ENCODE assay signal across 19 cellular contexts in the genomic region with DNA sequence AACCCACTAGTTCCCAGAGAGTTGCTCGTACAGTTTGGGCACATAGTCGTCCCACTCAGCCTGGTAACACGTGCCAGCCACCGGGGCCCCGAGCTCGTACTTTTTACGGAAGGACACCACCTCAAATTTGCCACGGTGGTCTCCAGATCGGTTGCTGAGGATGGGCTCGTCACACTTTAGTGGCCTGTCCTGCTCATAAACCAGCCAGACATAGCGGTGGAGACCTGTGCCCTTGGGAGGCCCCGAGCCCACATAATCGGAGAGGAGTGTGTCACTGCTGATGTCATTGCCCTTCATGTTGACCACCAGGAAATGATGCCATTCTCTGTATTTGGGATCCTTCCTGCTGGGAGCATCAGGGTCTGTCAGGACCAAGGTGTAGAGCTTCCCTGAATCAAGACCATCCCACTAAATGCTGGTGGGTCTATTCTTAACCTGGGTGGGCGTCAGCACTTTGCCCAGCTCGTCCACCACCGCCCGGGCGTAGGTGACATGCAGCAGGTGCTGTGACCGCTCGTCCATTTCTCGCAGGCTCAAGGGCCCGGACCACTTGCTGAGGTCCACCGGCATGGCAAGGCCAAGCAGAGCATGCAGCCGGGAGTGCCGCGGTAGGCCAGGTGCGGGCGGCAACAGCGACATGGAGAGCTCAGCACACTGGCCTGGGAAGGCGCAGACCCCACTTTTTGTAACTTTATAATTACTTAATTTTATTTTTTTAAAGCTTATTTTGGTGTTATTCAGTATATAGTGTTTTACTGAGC. TPM values are rescaled to one million over a fixed set of nuclear protein-coding genes. Genes with fewer than 3 reads are reported as not detected.
DNase-seq lines count a peak whose midpoint lies in the region; ATAC-seq and TF ChIP-seq lines count a peak whose summit lies in the region.
"Had no signal": no experiment of that assay in that cellular context is flagged by ENCODE, and none has a peak within 500 bp of the region (broad histone marks: within the 10 kb centered on the region; RNA-seq: fewer than 3 reads in every experiment).

No MANE protein-coding gene starts in this region.

- intact Hi-C loops in dendritic cell treated with granulocyte-macrophage colony-stimulating factor and Interleukin-4, amounts not matched to agents 40 ng/mL and 50 ng/mL, for 4 days (cut with micrococcal nuclease): loop anchor here (2.0 kb wide), 1 partner anchor 27 kb away; no protein-coding TSS in a partner anchor
- intact Hi-C loops in left lung (cut with DNase I): no loop called here

- peaks cover 2% of the 10 kb centered on the region for H3K36me3 Mint-ChIP-seq in T-helper 17 cell (ENCODE audit: low read depth)
- H3K36me3 Mint-ChIP-seq in dendritic cell treated with granulocyte-macrophage colony-stimulating factor and Interleukin-4, amounts not matched to agents 40 ng/mL and 50 ng/mL, for 4 days (ENCODE audit: low read depth): peaks cover 54% of the 10 kb centered on the region

- ATAC-seq in T-helper 17 cell (no peak), left lung (no peak)
- ATAC-seq: GM12878 had no signal

- H3K4me3 ChIP-seq in H7 (ENCODE audit: insufficient read depth, low read depth, low read length): no peak overlapping the region
- no peak overlapping the region for H3K4me3 ChIP-seq in left lung
- H3K4me3 ChIP-seq: BLaER1, GM12878, HAP-1 had no signal

- no peaks in the 10 kb centered on the region for H3K9me3 ChIP-seq in T-helper 17 cell (ENCODE audit: control insufficient read depth, low read length, poor library complexity, severe bottlenecking)
- no peaks in the 10 kb centered on the region for H3K9me3 ChIP-seq in left lung
- H3K9me3 ChIP-seq: BLaER1, HAP-1 had no signal

- H3K4me1 Mint-ChIP-seq in T-helper 17 cell: no peaks in the 10 kb centered on the region
- no peaks in the 10 kb centered on the region for H3K4me1 Mint-ChIP-seq in dendritic cell treated with granulocyte-macrophage colony-stimulating factor and Interleukin-4, amounts not matched to agents 40 ng/mL and 50 ng/mL, for 4 days (ENCODE audit: low read depth)
- H3K4me1 Mint-ChIP-seq: B cell, CD14-positive monocyte had no signal

- peak overlapping the region; percentile 19 for H3K27ac Mint-ChIP-seq in T-helper 17 cell
- peak overlapping the region; percentile 22 for H3K27ac Mint-ChIP-seq in dendritic cell treated with granulocyte-macrophage colony-stimulating factor and Interleukin-4, amounts not matched to agents 40 ng/mL and 50 ng/mL, for 4 days
- H3K27ac Mint-ChIP-seq: CD4-positive, alpha-beta T cell had no signal

- peaks cover under 1% of the 10 kb centered on the region; the same call in 1 of the 2 replicates for H3K36me3 ChIP-seq in H7 (replicated peaks; ENCODE audit: control insufficient read depth, insufficient read depth, low read length)
- H3K36me3 ChIP-seq in left lung: peaks cover 0 to 43% of the 10 kb centered on the region in 2 donors

- TF ChIP-seq CTCF in C4-2B (conservative IDR thresholded peaks at IDR 0.05) (no peak), left lung (IDR thresholded peaks at IDR 0.05) (no peak)

- no peaks in the 10 kb centered on the region for H3K27me3 Mint-ChIP-seq in T-helper 17 cell
- H3K27me3 Mint-ChIP-seq in dendritic cell treated with granulocyte-macrophage colony-stimulating factor and Interleukin-4, amounts not matched to agents 40 ng/mL and 50 ng/mL, for 4 days: peaks cover 7% of the 10 kb centered on the region
- H3K27me3 Mint-ChIP-seq: B cell; CD4-positive, alpha-beta T cell; CD8-positive, alpha-beta memory T cell had no signal

- H3K4me1 ChIP-seq in left lung: no peaks in the 10 kb centered on the region
- H3K4me1 ChIP-seq: BLaER1 had no signal

- DNase-seq in H7 (peak; percentile 18), T-helper 17 cell (no peak), NCI-H2227 (lab: John Stamatoyannopoulos, UW; ENCODE audit: unreplicated experiment) (no peak), NCI-H2107 (lab: John Stamatoyannopoulos, UW) (no peak), HK-2 (ENCODE audit: unreplicated experiment) (no peak), left lung (no peak)
- DNase-seq: CD4-positive, alpha-beta T cell; CD8-positive, alpha-beta memory T cell; DMS79; EL; GDM1; GM23248 had no signal

- H3K27me3 ChIP-seq in H7 (ENCODE audit: control insufficient read depth, insufficient read depth, low read length): no peaks in the 10 kb centered on the region
- no peaks in the 10 kb centered on the region for H3K27me3 ChIP-seq in left lung
- H3K27me3 ChIP-seq: BLaER1 had no signal

- H3K27ac ChIP-seq in C4-2B (peak overlapping the region; percentile 69), left lung (no peak overlapping the region)
- H3K27ac ChIP-seq: BLaER1, GM23248 had no signal

- no peak overlapping the region for H3K4me3 Mint-ChIP-seq in T-helper 17 cell
- no peak overlapping the region for H3K4me3 Mint-ChIP-seq in dendritic cell treated with granulocyte-macrophage colony-stimulating factor and Interleukin-4, amounts not matched to agents 40 ng/mL and 50 ng/mL, for 4 days
- H3K4me3 Mint-ChIP-seq: B cell; CD14-positive monocyte; CD4-positive, alpha-beta T cell; CD8-positive, alpha-beta memory T cell had no signal

- H3K9me3 Mint-ChIP-seq in dendritic cell treated with granulocyte-macrophage colony-stimulating factor and Interleukin-4, amounts not matched to agents 40 ng/mL and 50 ng/mL, for 4 days: no peaks in the 10 kb centered on the region
- H3K9me3 Mint-ChIP-seq: CD14-positive monocyte; CD4-positive, alpha-beta T cell; CD8-positive, alpha-beta memory T cell had no signal

RNA-seq across cellular contexts. Expression of a gene that starts 12.9 kb away (rescaled TPM):
- total RNA-seq in H7 (2014; rRNA removed; shearing (Covaris generic)): 18.5 and 29.6 TPM in 2 replicates
- total RNA-seq in T-helper 17 cell: 10 to 100 TPM; 30.3 to 35.9 TPM
- total RNA-seq in left lung: 10 to 100 TPM; 67.6 to 68.1 TPM

RNA-seq across cellular contexts. Expression of a gene that starts 13.1 kb away (rescaled TPM):
- 11.3 and 11.5 TPM in 2 replicates for total RNA-seq in H7 (2014; rRNA removed; shearing (Covaris generic))
- total RNA-seq in T-helper 17 cell: 10 to 100 TPM; 20.0 to 23.2 TPM
- total RNA-seq in left lung: 10 to 100 TPM; 20.8 to 21.7 TPM

RNA-seq across cellular contexts. Expression of a gene that starts 13.7 kb away (rescaled TPM):
- 33.0 and 37.0 TPM in 2 replicates for total RNA-seq in H7 (2014; rRNA removed; shearing (Covaris generic))
- total RNA-seq in T-helper 17 cell (100 to 1,000 TPM; 122 to 125 TPM), left lung (100 to 1,000 TPM; 122 to 133 TPM)
